8 cellular contexts compared by ENCODE assay signal in the genomic region with DNA sequence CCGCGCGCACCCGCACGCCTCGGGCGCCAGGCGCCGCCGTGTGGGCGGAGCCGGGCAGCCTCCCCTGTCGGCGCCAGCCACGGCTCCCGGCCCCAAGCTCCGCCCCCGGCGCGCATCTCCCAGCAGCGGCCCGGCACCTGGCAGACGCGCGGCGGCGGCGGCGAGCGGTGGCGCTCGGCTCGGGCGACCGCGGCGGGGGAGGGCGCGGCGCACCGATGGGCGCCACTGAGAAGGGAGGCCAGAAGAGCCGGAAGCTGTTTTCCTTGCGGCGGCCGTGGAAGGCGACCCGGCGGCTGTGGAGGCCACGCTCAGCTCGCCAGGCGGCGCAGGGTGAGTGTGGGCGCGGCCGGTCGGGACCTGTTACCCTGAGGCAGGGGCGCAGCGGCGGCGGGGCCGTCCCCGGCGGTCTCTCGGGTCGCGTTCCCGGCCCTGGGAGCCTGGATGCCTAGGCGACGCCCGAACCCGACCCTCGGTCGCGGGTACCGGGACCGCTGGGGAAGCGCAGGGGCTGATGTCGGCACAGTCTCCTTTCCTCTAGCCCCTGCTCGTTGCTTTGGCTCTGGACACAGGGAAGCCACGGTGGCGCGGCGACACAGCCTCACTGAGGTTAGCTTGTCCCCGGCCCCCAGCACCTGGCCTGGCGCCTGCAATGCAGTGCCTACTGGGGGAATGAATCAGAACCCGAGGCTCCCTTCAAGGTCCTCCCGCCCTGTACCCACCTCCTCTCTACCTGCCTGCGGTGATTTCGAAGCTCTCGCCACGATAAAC. TPM values are rescaled to one million over a fixed set of nuclear protein-coding genes. Genes with fewer than 3 reads are reported as not detected.
DNase-seq lines count a peak whose midpoint lies in the region; ATAC-seq and TF ChIP-seq lines count a peak whose summit lies in the region.

No MANE protein-coding gene starts in this region.

- no TSS peak for BruUV-seq in PC-9 (replicated peaks; lab: Mats Ljungman, UMichigan)

- H3K79me2 ChIP-seq in PC-9 (ENCODE audit: low read depth) (no peaks in the 10 kb centered on the region), fibroblast of lung (ENCODE audit: control insufficient read depth, insufficient read depth, low read length) (no peaks in the 10 kb centered on the region)

- H3K9ac ChIP-seq in HUES64 (ENCODE audit: low read depth, low read length), result peak overlapping the region; percentile 71
- peak overlapping the region; percentile 37 for H3K9ac ChIP-seq in fibroblast of lung (ENCODE audit: insufficient read depth, low read length)

- H3K9me3 Mint-ChIP-seq in activated T-cell treated with anti-CD3 and anti-CD28 coated beads, Interleukin-2, amount 50 U/mL, for 72 hours, result no peaks in the 10 kb centered on the region
- H3K9me3 Mint-ChIP-seq in natural killer cell treated with Interleukin-12 subunit alpha and Interleukin-12 subunit beta and Interleukin-15 and Interleukin-18, amount 100 ng/mL, for 72 hours, result no peaks in the 10 kb centered on the region

- no peaks in the 10 kb centered on the region; the same call in 1 of the 2 replicates for H3K9me2 ChIP-seq in PC-9 (ENCODE audit: insufficient read depth)

- H3K4me1 ChIP-seq in HUES64 (ENCODE audit: insufficient read depth, low read length) (peaks cover 11% of the 10 kb centered on the region; the same call in 1 of the 2 replicates), PC-9 (replicated peaks; ENCODE audit: insufficient read depth) (peaks cover 11% of the 10 kb centered on the region; the same call in 1 of the 2 replicates), fibroblast of lung (ENCODE audit: control insufficient read depth, extremely low read depth, insufficient read depth, low read length) (peaks cover 8% of the 10 kb centered on the region)

- H3K27ac ChIP-seq in HUES64 (ENCODE audit: low read depth, low read length) (no peak overlapping the region), PC-9 (0 out of 2 replicates have a peak overlapping the region, but pooled peaks have one; percentile 10), fibroblast of lung (ENCODE audit: insufficient read depth, low read length) (no peak overlapping the region)

- peaks cover 0 to 2% of the 10 kb centered on the region in 2 donors for H3K36me3 Mint-ChIP-seq in activated T-cell treated with anti-CD3 and anti-CD28 coated beads, Interleukin-2, amount 50 U/mL, for 72 hours (ENCODE audit: insufficient read depth in 2 of 2)
- no peaks in the 10 kb centered on the region for H3K36me3 Mint-ChIP-seq in natural killer cell treated with Interleukin-12 subunit alpha and Interleukin-12 subunit beta and Interleukin-15 and Interleukin-18, amount 100 ng/mL, for 72 hours

- TF ChIP-seq CTCF in PC-9 (conservative IDR thresholded peaks at IDR 0.05) (no peak), fibroblast of lung (conservative IDR thresholded peaks at IDR 0.05 in 1 of 2, IDR thresholded peaks at IDR 0.05 in 1 of 2; ENCODE audit: low read depth in 1 of 2, low read length in 2 of 2) (peak in 1 of 2 donors; percentile 10)

- H3K9me3 ChIP-seq in HUES64 (ENCODE audit: insufficient read depth, low read depth, low read length), result no peaks in the 10 kb centered on the region
- H3K9me3 ChIP-seq in PC-9 (ENCODE audit: insufficient read depth, low read depth), result no peaks in the 10 kb centered on the region
- H3K9me3 ChIP-seq in fibroblast of lung (ENCODE audit: control insufficient read depth, insufficient read depth, low read depth, low read length), result no peaks in the 10 kb centered on the region

- WGBS in HUES64, result under 1% methylated on average over 92 of the region's 92 CpGs

- peak overlapping the region; percentile 93 for H3K4me3 Mint-ChIP-seq in activated T-cell treated with anti-CD3 and anti-CD28 coated beads, Interleukin-2, amount 50 U/mL, for 72 hours
- H3K4me3 Mint-ChIP-seq in natural killer cell treated with Interleukin-12 subunit alpha and Interleukin-12 subunit beta and Interleukin-15 and Interleukin-18, amount 100 ng/mL, for 72 hours, result peak overlapping the region; percentile 92

- DNase-seq in DMS153 treated with DMSO at 0.1 percent for 48 hours (lab: John Stamatoyannopoulos, UW; ENCODE audit: unreplicated experiment) (peak; percentile 74), PC-9 (peak; percentile 61 to 88), fibroblast of lung (ENCODE audit: low read depth in 2 of 2) (peak; percentile 23 to 59)
- DNase-seq in activated T-cell treated with anti-CD3 and anti-CD28 coated beads, Interleukin-2, amount 50 U/mL, for 72 hours, result peak; percentile 91
- DNase-seq in natural killer cell treated with Interleukin-12 subunit alpha and Interleukin-12 subunit beta and Interleukin-15 and Interleukin-18, amount 100 ng/mL, for 72 hours (ENCODE audit: low spot score), result peak; percentile 87
- DNase-seq in stimulated activated naive CD8-positive, alpha-beta T cell treated with anti-CD3 and anti-CD28 coated beads, Interleukin-15, Interleukin-2, amounts not matched to agents 100 U/mL and 50 U/mL, for 24 hours, result peak; percentile 90

- H3F3A ChIP-seq in PC-9 (ENCODE audit: insufficient read depth, low read depth), result peaks cover 6% of the 10 kb centered on the region; the same call in 1 of the 2 replicates

- H3K4me1 Mint-ChIP-seq in activated T-cell treated with anti-CD3 and anti-CD28 coated beads, Interleukin-2, amount 50 U/mL, for 72 hours (ENCODE audit: low read depth), result peaks cover 17% of the 10 kb centered on the region
- peaks cover 13 to 15% of the 10 kb centered on the region in 2 donors for H3K4me1 Mint-ChIP-seq in natural killer cell treated with Interleukin-12 subunit alpha and Interleukin-12 subunit beta and Interleukin-15 and Interleukin-18, amount 100 ng/mL, for 72 hours (ENCODE audit: low read depth in 2 of 2)

- intact Hi-C loops in PC-9 (cut with micrococcal nuclease; ENCODE audit: unreplicated experiment), result loop anchor here (1.0 to 2.0 kb wide), 2 partner anchors 54 to 166 kb away; partner anchors contain the start of genes DNAJC6, LEPR and LEPROT

- H3K27ac Mint-ChIP-seq in activated T-cell treated with anti-CD3 and anti-CD28 coated beads, Interleukin-2, amount 50 U/mL, for 72 hours, result no peak overlapping the region
- no peak overlapping the region for H3K27ac Mint-ChIP-seq in natural killer cell treated with Interleukin-12 subunit alpha and Interleukin-12 subunit beta and Interleukin-15 and Interleukin-18, amount 100 ng/mL, for 72 hours

- H4K20me1 ChIP-seq in PC-9 (ENCODE audit: insufficient read depth) (no peaks in the 10 kb centered on the region), fibroblast of lung (ENCODE audit: control insufficient read depth, extremely low read depth, insufficient read depth, low read length) (no peaks in the 10 kb centered on the region)

- H2AFZ ChIP-seq in PC-9 (peak overlapping the region; percentile 89), fibroblast of lung (ENCODE audit: low read length) (peak overlapping the region; percentile 78)

- peak overlapping the region; percentile 91 for H3K4me2 ChIP-seq in PC-9
- H3K4me2 ChIP-seq in fibroblast of lung (ENCODE audit: extremely low read depth, insufficient read depth, low read length), result peak overlapping the region; percentile 94

- CTCF ChIA-PET in PC-9 (lab: Charles Lee), result interaction anchor here (0.7 kb wide), 1 partner anchor 213 kb away, joined by 4 read pairs; no protein-coding TSS in a partner anchor

- H3K4me3 ChIP-seq in HUES64 (ENCODE audit: low read length) (peak overlapping the region; percentile 77), PC-9 (peak overlapping the region; percentile 70), fibroblast of lung (replicated peaks in 1 of 4; ENCODE audit: control extremely low read depth in 1 of 4, insufficient read depth in 1 of 4, low read depth in 3 of 4, low read length in 4 of 4) (peak overlapping the region; percentile 51 to 74 (median 60))

- H3K36me3 ChIP-seq in HUES64 (ENCODE audit: insufficient read depth, low read length) (no peaks in the 10 kb centered on the region), PC-9 (ENCODE audit: low read depth) (no peaks in the 10 kb centered on the region), fibroblast of lung (ENCODE audit: control insufficient read depth, insufficient read depth, low read length) (no peaks in the 10 kb centered on the region)

- POLR2A ChIA-PET in PC-9 (lab: Charles Lee; ENCODE audit: unreplicated experiment), result interaction anchor here (0.5 to 1.1 kb wide), 7 partner anchors 15 to 1408 kb away, joined by 3 to 11 read pairs (median 4); partner anchors contain the start of genes DNAJC6, LEPR and LEPROT

- H3K27me3 ChIP-seq in HUES64 (ENCODE audit: insufficient read depth, low read length), result peaks cover 28% of the 10 kb centered on the region
- H3K27me3 ChIP-seq in PC-9 (ENCODE audit: insufficient read depth, low read depth), result no peaks in the 10 kb centered on the region
- H3K27me3 ChIP-seq in fibroblast of lung (ENCODE audit: control insufficient read depth, insufficient read depth, low read length), result peaks cover 14% of the 10 kb centered on the region

- peak; percentile 98 for ATAC-seq in GM21515 (IDR thresholded peaks at IDR 0.05; ENCODE audit: unreplicated experiment)
- ATAC-seq in activated T-cell treated with anti-CD3 and anti-CD28 coated beads, Interleukin-2, amount 50 U/mL, for 72 hours (replicated peaks in 1 of 2), result peak; percentile 96
- peak; percentile 97 to 98 for ATAC-seq in natural killer cell treated with Interleukin-12 subunit alpha and Interleukin-12 subunit beta and Interleukin-15 and Interleukin-18, amount 100 ng/mL, for 72 hours
- ATAC-seq in stimulated activated naive CD8-positive, alpha-beta T cell treated with anti-CD3 and anti-CD28 coated beads, Interleukin-15, Interleukin-2, amounts not matched to agents 100 U/mL and 50 U/mL, for 24 hours, result peak; percentile 96

- H3K27me3 Mint-ChIP-seq in activated T-cell treated with anti-CD3 and anti-CD28 coated beads, Interleukin-2, amount 50 U/mL, for 72 hours (ENCODE audit: low read depth), result peaks cover 31% of the 10 kb centered on the region
- H3K27me3 Mint-ChIP-seq in natural killer cell treated with Interleukin-12 subunit alpha and Interleukin-12 subunit beta and Interleukin-15 and Interleukin-18, amount 100 ng/mL, for 72 hours, result peaks cover 16 to 24% of the 10 kb centered on the region in 2 donors

RNA-seq across cellular contexts. Expression of gene DNAJC6, which starts 54.8 kb away (rescaled TPM):
- polyA plus RNA-seq in HUES64 (2013, experiment 1 of 2), result 1.9 TPM
- 3.7 TPM for polyA plus RNA-seq in HUES64 (2013, experiment 2 of 2)
- total RNA-seq in PC-9 (2021) (11.2 and 15.6 TPM in 2 replicates), fibroblast of lung (under 0.01 and 0.33 TPM in 2 replicates)
- 1 to 10 TPM; 2.3 to 3.1 TPM for total RNA-seq in activated T-cell treated with anti-CD3 and anti-CD28 coated beads, Interleukin-2, amount 50 U/mL, for 72 hours
- 0.14 and 0.98 TPM in 2 replicates for polyA plus RNA-seq in fibroblast of lung
- 0.07 and 0.28 TPM in 2 replicates for polyA plus RNA-seq in fibroblast of lung (2012)
- polyA minus RNA-seq in fibroblast of lung (ENCODE audit: low replicate concordance), result 0.30 and 1.4 TPM in 2 replicates
- total RNA-seq in natural killer cell treated with Interleukin-12 subunit alpha and Interleukin-12 subunit beta and Interleukin-15 and Interleukin-18, amount 100 ng/mL, for 72 hours, result 1 to 10 TPM; 1.6 to 10.0 TPM

Comparison
In these comparisons a context has a peak if more than half of its experiments do, and no peak if none do; other contexts are left out.
1. DNase-seq: peak in every context shown above with its lines; median percentile 91 in activated T-cell treated with anti-CD3 and anti-CD28 coated beads, Interleukin-2, amount 50 U/mL, for 72 hours; 90 in stimulated activated naive CD8-positive, alpha-beta T cell treated with anti-CD3 and anti-CD28 coated beads, Interleukin-15, Interleukin-2, amounts not matched to agents 100 U/mL and 50 U/mL, for 24 hours; 87 in natural killer cell treated with Interleukin-12 subunit alpha and Interleukin-12 subunit beta and Interleukin-15 and Interleukin-18, amount 100 ng/mL, for 72 hours; 74 in PC-9; 74 in DMS153 treated with DMSO at 0.1 percent for 48 hours; 41 in fibroblast of lung.